ENCODE assay signal across 12 cellular contexts in genomic region chr22:26321469-26321913, GRCh38.
DNase-seq lines count a peak whose midpoint lies in the region; ATAC-seq and FAIRE-seq lines count a peak whose summit lies in the region.
"Had no signal": no experiment of that assay in that cellular context is flagged by ENCODE, and none has a peak within 500 bp of the region (broad histone marks: within the 10 kb centered on the region; RNA-seq: fewer than 3 reads in every experiment).

No MANE protein-coding gene starts in this region.

- no peak overlapping the region for H4K8ac ChIP-seq in trophoblast cell (ENCODE audit: low read depth, low read length)

- peak; percentile 93 for DNase-seq in EL
- peak; percentile 53 for DNase-seq in RCC 7860 (ENCODE audit: low spot score)
- DNase-seq in fibroblast of the conjunctiva (ENCODE audit: low read depth) = peak; percentile 58
- DNase-seq in trophoblast cell = peak; percentile 36 to 59
- DNase-seq in SJCRH30 = no peak
- no peak for DNase-seq in NCI-H774 (lab: John Stamatoyannopoulos, UW)
- DNase-seq in germinal center (ENCODE audit: low spot score) = no peak
- no peak for DNase-seq in T-helper 17 cell
- DNase-seq: activated effector memory CD4-positive, alpha-beta T cell treated with Interleukin-2 at 50 U/mL for 16 hours; SIG-M5 had no signal

- H3K27ac Mint-ChIP-seq in T-helper 17 cell = no peak overlapping the region
- H3K27ac Mint-ChIP-seq: natural killer cell treated with Interleukin-12 subunit alpha and Interleukin-12 subunit beta and Interleukin-15 and Interleukin-18, amount 100 ng/mL, for 72 hours; stimulated activated naive CD8-positive, alpha-beta T cell treated with anti-CD3 and anti-CD28 coated beads, Interleukin-15, Interleukin-2, amounts not matched to agents 100 ng/mL and 50 ng/mL, for 24 hours had no signal

- H3K9me3 ChIP-seq in trophoblast cell (ENCODE audit: insufficient read depth, low read depth, low read length) (peaks cover 5% of the 10 kb centered on the region), SJCRH30 (replicated peaks) (no peaks in the 10 kb centered on the region), T-helper 17 cell (ENCODE audit: control insufficient read depth, low read length, poor library complexity, severe bottlenecking) (no peaks in the 10 kb centered on the region)

- H2BK5ac ChIP-seq in trophoblast cell (ENCODE audit: low read depth, low read length, poor library complexity) = no peak overlapping the region

- H2BK120ac ChIP-seq in trophoblast cell (ENCODE audit: insufficient read depth, low read length, poor library complexity) = no peak overlapping the region

- no peak overlapping the region for H3K4ac ChIP-seq in trophoblast cell (ENCODE audit: low read depth, low read length)

- no CpG with 5 or more reads among the region's 12 CpGs for WGBS in trophoblast cell (ENCODE audit: extremely low coverage, insufficient coverage, insufficient read length)

- H3K4me3 ChIP-seq in trophoblast cell (ENCODE audit: low read depth, low read length) = no peak overlapping the region
- no peak overlapping the region for H3K4me3 ChIP-seq in SJCRH30

- no peaks in the 10 kb centered on the region for H3K36me3 ChIP-seq in trophoblast cell (ENCODE audit: control insufficient read depth in 1 of 2, insufficient read depth in 2 of 2, low read length in 2 of 2)
- no peaks in the 10 kb centered on the region for H3K36me3 ChIP-seq in SJCRH30

- no peaks in the 10 kb centered on the region for H3K36me3 Mint-ChIP-seq in T-helper 17 cell (ENCODE audit: low read depth)
- H3K36me3 Mint-ChIP-seq: natural killer cell treated with Interleukin-12 subunit alpha and Interleukin-12 subunit beta and Interleukin-15 and Interleukin-18, amount 100 ng/mL, for 72 hours had no signal

- no peak overlapping the region for H3K4me2 ChIP-seq in trophoblast cell (ENCODE audit: low read length)

- peaks cover 69% of the 10 kb centered on the region for H3K27me3 Mint-ChIP-seq in T-helper 17 cell

- H2AK5ac ChIP-seq in trophoblast cell (ENCODE audit: low read length) = no peak overlapping the region

- no peak overlapping the region for H4K12ac ChIP-seq in trophoblast cell (ENCODE audit: low read depth, low read length)

- H3K4me1 Mint-ChIP-seq in T-helper 17 cell = no peaks in the 10 kb centered on the region

- H3K14ac ChIP-seq in trophoblast cell (ENCODE audit: low read length) = no peak overlapping the region

- no peak overlapping the region for H4K91ac ChIP-seq in trophoblast cell (ENCODE audit: low read depth, low read length)

- H3K4me1 ChIP-seq in trophoblast cell (ENCODE audit: control insufficient read depth in 1 of 2, insufficient read depth in 2 of 2, low read length in 2 of 2) (peaks cover 5 to 9% of the 10 kb centered on the region in 2 experiments), SJCRH30 (0 out of 2 replicates have a peak, but pooled peaks cover 6% of the 10 kb centered on the region)

- H3K27me3 ChIP-seq in trophoblast cell (ENCODE audit: insufficient read depth, low read length) (no peaks in the 10 kb centered on the region), SJCRH30 (no peaks in the 10 kb centered on the region)

- H3K18ac ChIP-seq in trophoblast cell (ENCODE audit: low read length) = no peak overlapping the region

- H3K9ac ChIP-seq in trophoblast cell (ENCODE audit: low read length) = no peak overlapping the region

- no peak for ATAC-seq in T-helper 17 cell
- ATAC-seq: natural killer cell treated with Interleukin-12 subunit alpha and Interleukin-12 subunit beta and Interleukin-15 and Interleukin-18, amount 100 ng/mL, for 72 hours had no signal

- H3K27ac ChIP-seq in trophoblast cell (ENCODE audit: low read depth, low read length) (no peak overlapping the region), SJCRH30 (no peak overlapping the region)

- H3K23ac ChIP-seq in trophoblast cell (ENCODE audit: low read length) = no peak overlapping the region

- no peak overlapping the region for H3K4me3 Mint-ChIP-seq in T-helper 17 cell
- H3K4me3 Mint-ChIP-seq: natural killer cell treated with Interleukin-12 subunit alpha and Interleukin-12 subunit beta and Interleukin-15 and Interleukin-18, amount 100 ng/mL, for 72 hours; stimulated activated naive CD8-positive, alpha-beta T cell treated with anti-CD3 and anti-CD28 coated beads, Interleukin-15, Interleukin-2, amounts not matched to agents 100 ng/mL and 50 ng/mL, for 24 hours had no signal

- no peaks in the 10 kb centered on the region for H3K79me1 ChIP-seq in trophoblast cell (ENCODE audit: low read length)

- H2BK12ac ChIP-seq in trophoblast cell (ENCODE audit: low read length) = no peak overlapping the region

- H2AFZ ChIP-seq in trophoblast cell (ENCODE audit: insufficient read depth, low read length, poor library complexity) = no peak overlapping the region

- FAIRE-seq in RCC 7860 (lab: Jason Lieb, UNC) = no peak

- no peaks in the 10 kb centered on the region for H3K79me2 ChIP-seq in trophoblast cell (ENCODE audit: control insufficient read depth, insufficient read depth, low read length, poor library complexity)

Comparison
In these comparisons a context has a peak if more than half of its experiments do, and no peak if none do; other contexts are left out.
1. DNase-seq: peak in EL (single experiment), RCC 7860 (single experiment), fibroblast of the conjunctiva (single experiment) and trophoblast cell (2 of 2); none in SJCRH30 (0 of 2), NCI-H774 (single experiment), germinal center (single experiment) and T-helper 17 cell (0 of 3).